Comparison of ENCODE assay signal across 1 cellular context in genomic region chr1:234617135-234617985, GRCh38.
TF ChIP-seq lines count a peak whose summit lies in the region.

No MANE protein-coding gene starts in this region.

TF ChIP-seq in GM12878, 131 proteins besides CTCF, POLR2A, EP300 and RAD21:
- TF ChIP-seq TBL1XR1 (IDR thresholded peaks at IDR 0.05; ENCODE audit: low read depth, low read length) (no peak), ZBTB33 (IDR thresholded peaks at IDR 0.05) (no peak), POU2F2 (IDR thresholded peaks at IDR 0.05; ENCODE audit: borderline replicate concordance, low read depth, low read length) (peak; percentile 38; the same call in 1 of the 3 replicates), ZNF384 (IDR thresholded peaks at IDR 0.05; ENCODE audit: borderline replicate concordance, low read depth, low read length) (no peak), ZNF592 (IDR thresholded peaks at IDR 0.05) (no peak), ESRRA (IDR thresholded peaks at IDR 0.05; ENCODE audit: low read length) (no peak), SMC3 (IDR thresholded peaks at IDR 0.05; ENCODE audit: borderline replicate concordance, low read length) (peak; percentile 12; the same call in 1 of the 2 replicates), KAT2A (conservative IDR thresholded peaks at IDR 0.05; ENCODE audit: control insufficient read depth, low read depth, low read length) (no peak), BCLAF1 (IDR thresholded peaks at IDR 0.05) (no peak), MTA2 (IDR thresholded peaks at IDR 0.05; ENCODE audit: low read depth) (no peak)
